22 cellular contexts compared by ENCODE assay signal in genomic region chr13:20156711-20157110, GRCh38. TPM values are rescaled to one million over a fixed set of nuclear protein-coding genes. Genes with fewer than 3 reads are reported as not detected.
"Had no signal": no experiment of that assay in that cellular context is flagged by ENCODE, and none has a peak within 500 bp of the region (broad histone marks: within the 10 kb centered on the region; RNA-seq: fewer than 3 reads in every experiment).

No MANE protein-coding gene starts in this region.

- H3K9me3 ChIP-seq: Peyer's patch, SJCRH30 had no signal

- ATAC-seq: activated T-cell treated with anti-CD3 and anti-CD28 coated beads, Interleukin-2, amount 50 U/mL, for 4 hours; SK-N-SH treated with all-trans-retinoic acid at 6 μM for 48 hours; T-helper 17 cell had no signal

- H3K27me3 ChIP-seq: SJCRH30 had no signal

- H3K36me3 ChIP-seq: Peyer's patch, SJCRH30 had no signal

- H3K27ac ChIP-seq: Peyer's patch, RWPE1, SJCRH30 had no signal

- H3K4me3 ChIP-seq: Peyer's patch, SJCRH30 had no signal

- DNase-seq: activated B cell treated with CpG ODN at 0.5 μM for 24 hours; activated CD4-positive, alpha-beta memory T cell treated with anti-CD3 and anti-CD28 coated beads for 36 hours; activated CD4-positive, alpha-beta T cell treated with anti-CD3 and anti-CD28 coated beads, Interleukin-2, amount 10 ng/mL, durations not matched to agents 7 days and 5 days; activated CD8-positive, alpha-beta memory T cell treated with anti-CD3 and anti-CD28 coated beads for 24 hours; activated gamma-delta T cell; activated naive CD4-positive, alpha-beta T cell treated with anti-CD3 and anti-CD28 coated beads for 36 hours; activated T-cell treated with anti-CD3 and anti-CD28 coated beads, Interleukin-2, amount 50 U/mL, for 4 hours; amygdala; NCI-H1048; NCI-H146; NCI-H187 treated with DMSO at 0.1 percent for 48 hours; NCI-H2081 treated with DMSO at 0.1 percent for 48 hours; NCI-H446; NCI-H524; NCI-H82; Peyer's patch; Right ventricle myocardium superior; SJCRH30; T-helper 17 cell; T-helper 9 cell had no signal

- H3K4me1 ChIP-seq: SJCRH30 had no signal

RNA-seq across cellular contexts. Expression of gene GJA3, which starts 4.1 kb away (rescaled TPM):
- total RNA-seq: Peyer's patch, SJCRH30 had no signal

RNA-seq across cellular contexts. Expression of gene GJB2, which starts 36.0 kb away (rescaled TPM):
- total RNA-seq: activated B cell treated with CpG ODN at 0.5 μM for 24 hours, SJCRH30, T-helper 17 cell had no signal
